ENCODE assay signal across 9 cellular contexts in genomic region chr7:47571355-47572100, GRCh38. TPM values are rescaled to one million over a fixed set of nuclear protein-coding genes. Genes with fewer than 3 reads are reported as not detected.
DNase-seq lines count a peak whose midpoint lies in the region; ATAC-seq, FAIRE-seq and TF ChIP-seq lines count a peak whose summit lies in the region.
"Had no signal": no experiment of that assay in that cellular context is flagged by ENCODE, and none has a peak within 500 bp of the region (broad histone marks: within the 10 kb centered on the region; RNA-seq: fewer than 3 reads in every experiment).

No MANE protein-coding gene starts in this region.

- no peaks in the 10 kb centered on the region for H3K9me3 ChIP-seq in astrocyte (ENCODE audit: insufficient read depth, low read depth, low read length)
- no peaks in the 10 kb centered on the region for H3K9me3 ChIP-seq in keratinocyte (ENCODE audit: control insufficient read depth, low read depth, low read length)

- H3K27me3 Mint-ChIP-seq in astrocyte (ENCODE audit: low read depth, unreplicated experiment): no peaks in the 10 kb centered on the region
- H3K27me3 Mint-ChIP-seq in stimulated activated naive B cell treated with anti-CD40 and anti-IgM and Interleukin-4, amounts not matched to agents 10 μg/mL and 1 μg/mL and 100 μg/mL, for 72 hours: no peaks in the 10 kb centered on the region

- dilution Hi-C loops in keratinocyte (cut with MboI; ENCODE audit: extremely low pct_ligation_motif_present, low sequenced_read_pairs): no loop called here

- peaks cover 76% of the 10 kb centered on the region for H3K79me2 ChIP-seq in astrocyte (ENCODE audit: insufficient read depth, low read length)
- no peaks in the 10 kb centered on the region for H3K79me2 ChIP-seq in keratinocyte (ENCODE audit: control insufficient read depth, insufficient read depth, low read length)

- peaks cover 57% of the 10 kb centered on the region for H3K4me1 ChIP-seq in astrocyte (ENCODE audit: insufficient read depth, low read length)
- peaks cover 40% of the 10 kb centered on the region for H3K4me1 ChIP-seq in keratinocyte (ENCODE audit: control insufficient read depth, extremely low read depth, insufficient read depth, low read length)

- H3K27ac Mint-ChIP-seq in astrocyte (ENCODE audit: unreplicated experiment): peak overlapping the region; percentile 12
- H3K27ac Mint-ChIP-seq in stimulated activated naive B cell treated with anti-CD40 and anti-IgM and Interleukin-4, amounts not matched to agents 10 μg/mL and 1 μg/mL and 100 μg/mL, for 72 hours: peak overlapping the region; percentile 88

- H3K4me2 ChIP-seq in astrocyte (ENCODE audit: low read length) (peak overlapping the region; percentile 77), keratinocyte (ENCODE audit: control insufficient read depth, extremely low read depth, insufficient read depth, low read depth, low read length) (peak overlapping the region; percentile 70)

- no peak for FAIRE-seq in astrocyte (lab: Jason Lieb, UNC)
- peak; percentile 85 for FAIRE-seq in keratinocyte (lab: Jason Lieb, UNC)
- FAIRE-seq: endometrium had no signal

- ATAC-seq in stimulated activated naive B cell treated with anti-CD40 and anti-IgM and Interleukin-4, amounts not matched to agents 10 μg/mL and 1 μg/mL and 100 μg/mL, for 72 hours (replicated peaks): peak; percentile 28 to 40
- ATAC-seq in HG02885 (IDR thresholded peaks at IDR 0.05; ENCODE audit: poor library complexity, unreplicated experiment): no peak

- H3K27me3 ChIP-seq in astrocyte (ENCODE audit: insufficient read depth, low read length): no peaks in the 10 kb centered on the region
- H3K27me3 ChIP-seq in keratinocyte (ENCODE audit: control insufficient read depth, extremely low read depth, insufficient read depth, low read length): no peaks in the 10 kb centered on the region

- H3K27ac ChIP-seq in astrocyte (ENCODE audit: low read depth, low read length): peak overlapping the region; percentile 79
- H3K27ac ChIP-seq in keratinocyte (ENCODE audit: control insufficient read depth, insufficient read depth, low read length): no peak overlapping the region

- H3K4me1 Mint-ChIP-seq in astrocyte (ENCODE audit: low read depth, unreplicated experiment): peaks cover 44% of the 10 kb centered on the region
- H3K4me1 Mint-ChIP-seq in stimulated activated naive B cell treated with anti-CD40 and anti-IgM and Interleukin-4, amounts not matched to agents 10 μg/mL and 1 μg/mL and 100 μg/mL, for 72 hours: peaks cover 65 to 89% of the 10 kb centered on the region in 2 donors

- H3K36me3 Mint-ChIP-seq in astrocyte (ENCODE audit: low read depth, unreplicated experiment): peaks cover 6% of the 10 kb centered on the region
- H3K36me3 Mint-ChIP-seq in stimulated activated naive B cell treated with anti-CD40 and anti-IgM and Interleukin-4, amounts not matched to agents 10 μg/mL and 1 μg/mL and 100 μg/mL, for 72 hours: peaks cover 0 to 3% of the 10 kb centered on the region in 2 donors

- peaks cover 3% of the 10 kb centered on the region for H3K9me1 ChIP-seq in keratinocyte (ENCODE audit: control insufficient read depth, extremely low read depth, insufficient read depth, low read length)

- H3K4me3 Mint-ChIP-seq in astrocyte (ENCODE audit: unreplicated experiment): no peak overlapping the region
- peak overlapping the region; percentile 77 to 83 for H3K4me3 Mint-ChIP-seq in stimulated activated naive B cell treated with anti-CD40 and anti-IgM and Interleukin-4, amounts not matched to agents 10 μg/mL and 1 μg/mL and 100 μg/mL, for 72 hours

- H3K9ac ChIP-seq in astrocyte (ENCODE audit: low read length): peak overlapping the region; percentile 84
- H3K9ac ChIP-seq in keratinocyte (ENCODE audit: control insufficient read depth, extremely low read depth, insufficient read depth, low read length): peak overlapping the region; percentile 2

- H3K36me3 ChIP-seq in astrocyte (ENCODE audit: insufficient read depth, low read length) (no peaks in the 10 kb centered on the region), keratinocyte (ENCODE audit: control insufficient read depth in 2 of 2, extremely low read depth in 1 of 2, insufficient read depth in 2 of 2, low read length in 2 of 2) (no peaks in the 10 kb centered on the region)

- TF ChIP-seq CTCF in astrocyte (IDR thresholded peaks at IDR 0.05; ENCODE audit: insufficient read depth, low read depth, low read length) (no peak), keratinocyte (optimal IDR thresholded peaks at IDR 0.05 in 1 of 3, IDR thresholded peaks at IDR 0.05 in 1 of 3, conservative IDR thresholded peaks at IDR 0.05 in 1 of 3; ENCODE audit: extremely low read depth in 1 of 3, insufficient read depth in 2 of 3, low read length in 3 of 3) (peak in 1 of 3 experiments; percentile 11)

- peaks cover 2% of the 10 kb centered on the region for H4K20me1 ChIP-seq in astrocyte (ENCODE audit: insufficient read depth, low read length)
- no peaks in the 10 kb centered on the region for H4K20me1 ChIP-seq in keratinocyte (ENCODE audit: control insufficient read depth, extremely low read depth, insufficient read depth, low read length)

- peak overlapping the region; percentile 43 for H2AFZ ChIP-seq in astrocyte (ENCODE audit: low read depth, low read length)
- peak overlapping the region; percentile 39 for H2AFZ ChIP-seq in keratinocyte (ENCODE audit: control insufficient read depth, low read length)

- peaks cover 2% of the 10 kb centered on the region for H3K9me3 Mint-ChIP-seq in astrocyte (ENCODE audit: unreplicated experiment)
- no peaks in the 10 kb centered on the region for H3K9me3 Mint-ChIP-seq in stimulated activated naive B cell treated with anti-CD40 and anti-IgM and Interleukin-4, amounts not matched to agents 10 μg/mL and 1 μg/mL and 100 μg/mL, for 72 hours

- DNase-seq in COLO668 (lab: John Stamatoyannopoulos, UW; ENCODE audit: unreplicated experiment) (peak; percentile 94), NCI-H1092 (lab: John Stamatoyannopoulos, UW) (peak; percentile 90), astrocyte (ENCODE audit: low read depth) (peak; percentile 97), keratinocyte (ENCODE audit: low read depth, low spot score) (peak; percentile 50), OCI-M1 (lab: John Stamatoyannopoulos, UW) (no peak)
- DNase-seq in stimulated activated naive B cell treated with anti-CD40 and anti-IgM and Interleukin-4, amounts not matched to agents 10 μg/mL and 1 μg/mL and 100 μg/mL, for 72 hours: no peak
- no peak for DNase-seq in activated CD8-positive, alpha-beta memory T cell treated with anti-CD3 and anti-CD28 coated beads, Interleukin-2, amount 50 U/mL, for 48 hours

- H3K4me3 ChIP-seq in astrocyte (ENCODE audit: insufficient read depth, low read depth, low read length) (no peak overlapping the region), keratinocyte (ENCODE audit: control insufficient read depth in 2 of 3, extremely low read depth in 1 of 3, insufficient read depth in 2 of 3, low read depth in 1 of 3, low read length in 3 of 3) (no peak overlapping the region)

RNA-seq across cellular contexts. Expression of gene TNS3, which starts 10.4 kb away (rescaled TPM):
- 92.9 and 105 TPM in 2 replicates for total RNA-seq in astrocyte
- polyA plus RNA-seq in keratinocyte: 3.9 to 5.7 TPM (median 5.3 TPM) in 3 replicates
- polyA plus RNA-seq in keratinocyte (2011; ENCODE audit: low read depth): 0.39 TPM
- polyA plus RNA-seq in keratinocyte (2011; cell fraction: cytosol; rRNA removed): 4.7 and 4.9 TPM in 2 replicates
- 12.2 and 14.2 TPM in 2 replicates for polyA plus RNA-seq in keratinocyte (2011; cell fraction: nucleus; rRNA removed)
- 1.2 and 4.6 TPM in 2 replicates for polyA plus RNA-seq in keratinocyte (2012; ENCODE audit: low replicate concordance)
- polyA minus RNA-seq in keratinocyte: 10.1 to 20.3 TPM (median 18.5 TPM) in 3 replicates
- polyA minus RNA-seq in keratinocyte (2011; cell fraction: cytosol; rRNA and poly(A)+ RNA removed): 6.1 TPM
- 10.4 and 17.5 TPM in 2 replicates for polyA minus RNA-seq in keratinocyte (2011; cell fraction: nucleus; rRNA and poly(A)+ RNA removed)

Comparison
In these comparisons a context has a peak if more than half of its experiments do, and no peak if none do; other contexts are left out.
1. DNase-seq: peak in COLO668 (single experiment), NCI-H1092 (single experiment), astrocyte (single experiment) and keratinocyte (single experiment); none in stimulated activated naive B cell treated with anti-CD40 and anti-IgM and Interleukin-4, amounts not matched to agents 10 μg/mL and 1 μg/mL and 100 μg/mL, for 72 hours (single experiment), OCI-M1 (single experiment) and activated CD8-positive, alpha-beta memory T cell treated with anti-CD3 and anti-CD28 coated beads, Interleukin-2, amount 50 U/mL, for 48 hours (single experiment).